28 cellular contexts compared by ENCODE assay signal in the genomic region with DNA sequence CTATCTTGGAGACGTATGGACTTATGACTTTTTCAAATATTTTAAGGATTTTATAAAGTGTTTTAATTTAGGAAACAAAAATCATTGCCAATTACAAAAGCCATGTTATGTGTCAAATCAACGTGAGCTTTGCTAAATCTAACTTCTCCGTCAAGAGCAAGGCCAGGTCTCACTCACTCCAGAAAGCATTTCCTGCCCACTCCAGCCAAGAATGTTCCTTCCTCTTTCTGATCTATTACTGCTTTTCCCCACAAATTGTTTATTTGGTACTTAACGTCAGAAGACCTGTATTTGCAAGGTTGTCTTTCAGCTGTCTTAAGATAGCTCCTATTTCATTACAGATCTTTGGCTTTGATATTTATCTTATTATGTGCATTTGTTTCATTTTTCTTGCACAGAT.
DNase-seq lines count a peak whose midpoint lies in the region; ATAC-seq, FAIRE-seq and TF ChIP-seq lines count a peak whose summit lies in the region.
"Had no signal": no experiment of that assay in that cellular context is flagged by ENCODE, and none has a peak within 500 bp of the region (broad histone marks: within the 10 kb centered on the region; RNA-seq: fewer than 3 reads in every experiment).

No MANE protein-coding gene starts in this region.

- no peak overlapping the region for H2AFZ ChIP-seq in mesenchymal stem cell (ENCODE audit: low read depth, low read length)

- in situ Hi-C loops in brain microvascular endothelial cell (cut with HindIII; ENCODE audit: low pct_ligation_motif_present, low sequenced_read_pairs): no loop called here

- H2AK5ac ChIP-seq in mesenchymal stem cell (ENCODE audit: low read length, severe bottlenecking): no peak overlapping the region

- H3K36me3 ChIP-seq in brain microvascular endothelial cell (replicated peaks) (no peaks in the 10 kb centered on the region), mesenchymal stem cell (ENCODE audit: control insufficient read depth in 1 of 2, insufficient read depth in 2 of 2, low read depth in 1 of 2, low read length in 2 of 2) (no peaks in the 10 kb centered on the region)
- H3K36me3 ChIP-seq: gastrocnemius medialis, lower lobe of right lung, neutrophil, right lobe of liver, transverse colon had no signal

- no peak for ATAC-seq in GM21367 (IDR thresholded peaks at IDR 0.05; ENCODE audit: unreplicated experiment)
- ATAC-seq: activated T-cell treated with anti-CD3 and anti-CD28 coated beads, Interleukin-2, amount 50 U/mL, for 72 hours; CD8-positive, alpha-beta T cell; esophagus mucosa; gastrocnemius medialis; lower lobe of right lung had no signal

- no peak overlapping the region for H4K8ac ChIP-seq in mesenchymal stem cell (ENCODE audit: low read length)

- no peak overlapping the region for H3K14ac ChIP-seq in mesenchymal stem cell (ENCODE audit: low read length in 2 of 2)

- H3K9me3 ChIP-seq in mesenchymal stem cell (ENCODE audit: control insufficient read depth, low read length): no peaks in the 10 kb centered on the region
- H3K9me3 ChIP-seq: gastrocnemius medialis, lower lobe of right lung, neutrophil, right lobe of liver, transverse colon had no signal

- no peak overlapping the region for H3K9ac ChIP-seq in mesenchymal stem cell (ENCODE audit: low read length)

- TF ChIP-seq POLR2A in H54 (IDR thresholded peaks at IDR 0.05; ENCODE audit: low read depth, low read length) (no peak), NB4 (IDR thresholded peaks at IDR 0.05; ENCODE audit: extremely low read depth, insufficient read length) (no peak)

- no peak overlapping the region for H3K4me2 ChIP-seq in mesenchymal stem cell (ENCODE audit: low read length, poor library complexity, severe bottlenecking)

- no peak overlapping the region for H3K18ac ChIP-seq in mesenchymal stem cell (ENCODE audit: low read depth in 1 of 2, low read length in 2 of 2)

- peak; percentile 27 for FAIRE-seq in H54 (lab: Jason Lieb, UNC)
- FAIRE-seq: G401.6, TTC549 had no signal

- H2BK5ac ChIP-seq in mesenchymal stem cell (ENCODE audit: low read depth, low read length, poor library complexity, severe bottlenecking): no peak overlapping the region

- 0% methylated on average over 2 of the region's 4 CpGs for WGBS in mesenchymal stem cell

- H2BK15ac ChIP-seq in mesenchymal stem cell (ENCODE audit: low read depth, poor library complexity, severe bottlenecking): no peak overlapping the region

- no peak overlapping the region for H3K4ac ChIP-seq in mesenchymal stem cell (ENCODE audit: low read depth in 1 of 2, low read length in 2 of 2)

- H3K23ac ChIP-seq in mesenchymal stem cell (ENCODE audit: low read length in 2 of 2): no peak overlapping the region

- no peak overlapping the region for H2BK12ac ChIP-seq in mesenchymal stem cell (ENCODE audit: low read length in 2 of 2)

- H3K27me3 ChIP-seq in brain microvascular endothelial cell (replicated peaks) (no peaks in the 10 kb centered on the region), mesenchymal stem cell (ENCODE audit: control insufficient read depth in 1 of 2, insufficient read depth in 1 of 2, low read length in 2 of 2) (no peaks in the 10 kb centered on the region)
- H3K27me3 ChIP-seq: gastrocnemius medialis, neutrophil, right lobe of liver, transverse colon had no signal

- H2BK120ac ChIP-seq in mesenchymal stem cell (ENCODE audit: low read depth, low read length): no peak overlapping the region

- H3K4me1 ChIP-seq in mesenchymal stem cell (ENCODE audit: control insufficient read depth, insufficient read depth, low read depth, low read length): no peaks in the 10 kb centered on the region
- H3K4me1 ChIP-seq: gastrocnemius medialis, lower lobe of right lung, right lobe of liver had no signal

- no peak overlapping the region for H4K91ac ChIP-seq in mesenchymal stem cell (ENCODE audit: low read length)

- H3K27ac ChIP-seq in brain microvascular endothelial cell (peak overlapping the region; percentile 49), mesenchymal stem cell (ENCODE audit: low read length, poor library complexity, severe bottlenecking) (no peak overlapping the region)
- H3K27ac ChIP-seq: gastrocnemius medialis, lower lobe of right lung, neutrophil, right lobe of liver, transverse colon had no signal

- H3K4me3 ChIP-seq in NB4 (ENCODE audit: low read depth, low read length) (no peak overlapping the region), brain microvascular endothelial cell (ENCODE audit: low read depth, low read length) (no peak overlapping the region), mesenchymal stem cell (ENCODE audit: insufficient read depth in 1 of 2, low read depth in 1 of 2, low read length in 2 of 2) (no peak overlapping the region)
- H3K4me3 ChIP-seq: gastrocnemius medialis, lower lobe of right lung, right lobe of liver, transverse colon had no signal

- no peak for TF ChIP-seq CTCF in NB4 (IDR thresholded peaks at IDR 0.05; ENCODE audit: low read depth, low read length)
- no peak for TF ChIP-seq CTCF in brain microvascular endothelial cell (IDR thresholded peaks at IDR 0.05; ENCODE audit: low read depth, low read length, missing control alignments)

- DNase-seq in H54 (ENCODE audit: insufficient read length, low spot score): no peak
- DNase-seq in NB4 (ENCODE audit: low read depth): peak; percentile 29
- DNase-seq in brain microvascular endothelial cell: no peak
- DNase-seq in mesenchymal stem cell: peak; percentile 37
- no peak for DNase-seq in DMS 273 (lab: John Stamatoyannopoulos, UW; ENCODE audit: unreplicated experiment)
- DNase-seq in occipital lobe (lab: John Stamatoyannopoulos, UW): no peak
- DNase-seq: activated CD4-positive, alpha-beta T cell treated with anti-CD3 and anti-CD28 coated beads for 4 hours; activated naive CD4-positive, alpha-beta T cell treated with anti-CD3 and anti-CD28 coated beads, Interleukin-2, amount 10 ng/mL, durations not matched to agents 7 days and 5 days; activated T-cell treated with anti-CD3 and anti-CD28 coated beads, Interleukin-2, amount 50 U/mL, for 72 hours; anterior cingulate cortex; CD8-positive, alpha-beta T cell; cerebellar nuclear complex; DMS153; effector CD8-positive, alpha-beta T cell; gastrocnemius medialis; hypothalamus; islet precursor cell; lower lobe of right lung; NCI-H1436; NCI-H526; right lobe of liver; stimulated activated CD4-positive, alpha-beta T cell treated with anti-CD3 and anti-CD28 coated beads, Interleukin-15, amount 100 ng/mL, for 24 hours; transverse colon had no signal

- H3K79me1 ChIP-seq in mesenchymal stem cell (replicated peaks; ENCODE audit: low read length, poor library complexity, severe bottlenecking): no peaks in the 10 kb centered on the region

Comparison
In these comparisons a context has a peak if more than half of its experiments do, and no peak if none do; other contexts are left out.
1. DNase-seq: peak in NB4 (single experiment) and mesenchymal stem cell (single experiment); none in H54 (single experiment), brain microvascular endothelial cell (single experiment), DMS 273 (single experiment) and occipital lobe (single experiment).